ENCODE assay signal across 11 cellular contexts in genomic region chr18:62877448-62878221, GRCh38.
DNase-seq lines count a peak whose midpoint lies in the region; ATAC-seq and TF ChIP-seq lines count a peak whose summit lies in the region.
"Had no signal": no experiment of that assay in that cellular context is flagged by ENCODE, and none has a peak within 500 bp of the region (broad histone marks: within the 10 kb centered on the region; RNA-seq: fewer than 3 reads in every experiment).

No MANE protein-coding gene starts in this region.

- H3K9me3 ChIP-seq in HUES6 (ENCODE audit: control insufficient read depth, insufficient read depth, low read depth, low read length) = no peaks in the 10 kb centered on the region
- no peaks in the 10 kb centered on the region for H3K9me3 ChIP-seq in mammary epithelial cell (replicated peaks; ENCODE audit: insufficient read depth, low read length)

- H3K4me3 Mint-ChIP-seq in activated T-helper 17 cell treated with anti-CD3 and anti-CD28 coated beads, Interleukin-2, amount 50 U/mL, for 72 hours = no peak overlapping the region
- H3K4me3 Mint-ChIP-seq in activated T-helper 2 cell treated with anti-CD3 and anti-CD28 coated beads, Interferon-gamma antibody, Interleukin-2, Interleukin-4, amounts not matched to agents 10 μg/mL and 5 μg/mL and 100 μg/mL, durations not matched to agents 14 hours and 24 hours and 36 hours (ENCODE audit: low read depth) = no peak overlapping the region
- H3K4me3 Mint-ChIP-seq: IgD-negative memory B cell, T-cell had no signal

- H3K27me3 Mint-ChIP-seq in activated T-helper 17 cell treated with anti-CD3 and anti-CD28 coated beads, Interleukin-2, amount 50 U/mL, for 72 hours = no peaks in the 10 kb centered on the region
- no peaks in the 10 kb centered on the region for H3K27me3 Mint-ChIP-seq in activated T-helper 2 cell treated with anti-CD3 and anti-CD28 coated beads, Interferon-gamma antibody, Interleukin-2, Interleukin-4, amounts not matched to agents 10 μg/mL and 5 μg/mL and 100 μg/mL, durations not matched to agents 14 hours and 24 hours and 36 hours (ENCODE audit: low read depth)
- H3K27me3 Mint-ChIP-seq: IgD-negative memory B cell, T-cell had no signal

- H3K36me3 ChIP-seq in HUES6 (ENCODE audit: control insufficient read depth, insufficient read depth, low read length) = no peaks in the 10 kb centered on the region
- no peaks in the 10 kb centered on the region for H3K36me3 ChIP-seq in mammary epithelial cell (ENCODE audit: insufficient read depth, low read length)

- ATAC-seq in HG03025 (IDR thresholded peaks at IDR 0.05; ENCODE audit: low FRiP score, unreplicated experiment) (no peak), HG02642 (IDR thresholded peaks at IDR 0.05; ENCODE audit: poor library complexity, unreplicated experiment) (no peak)
- no peak for ATAC-seq in activated T-helper 17 cell treated with anti-CD3 and anti-CD28 coated beads, Interleukin-2, amount 50 U/mL, for 72 hours (replicated peaks)
- ATAC-seq: T-cell had no signal

- no peak overlapping the region for H2AFZ ChIP-seq in mammary epithelial cell (ENCODE audit: low read depth, low read length)

- no peak overlapping the region for H3K9ac ChIP-seq in HUES6 (ENCODE audit: low read length)
- no peak overlapping the region for H3K9ac ChIP-seq in mammary epithelial cell (ENCODE audit: insufficient read depth, low read length)

- H3K4me2 ChIP-seq in mammary epithelial cell (ENCODE audit: insufficient read depth, low read depth, low read length) = peak overlapping the region; percentile 18

- in situ Hi-C loops in ACHN (cut with HindIII; ENCODE audit: low pct_ligation_motif_present, low pct_unique_long_range_greater_than_20kb, low sequenced_read_pairs) (no loop called here), mammary epithelial cell (cut with MboI; ENCODE audit: low sequenced_read_pairs in 2 of 2) (no loop called here)

- no peak for TF ChIP-seq CTCF in mammary epithelial cell (conservative IDR thresholded peaks at IDR 0.05 in 1 of 2, IDR thresholded peaks at IDR 0.05 in 1 of 2; ENCODE audit: extremely low read depth in 1 of 2, insufficient read depth in 1 of 2, low read depth in 1 of 2, low read length in 2 of 2)

- H3K4me3 ChIP-seq in HUES6 (ENCODE audit: low read depth, low read length) (peak overlapping the region; percentile 13; the same call in 1 of the 2 replicates), mammary epithelial cell (replicated peaks in 1 of 3; ENCODE audit: insufficient read depth in 1 of 3, low read depth in 2 of 3, low read length in 3 of 3) (no peak overlapping the region)

- CTCF ChIA-PET in mammary epithelial cell (lab: Charles Lee; ENCODE audit: low non-redundant PET) = no interaction called here

- no peaks in the 10 kb centered on the region for H3K9me3 Mint-ChIP-seq in activated T-helper 17 cell treated with anti-CD3 and anti-CD28 coated beads, Interleukin-2, amount 50 U/mL, for 72 hours
- H3K9me3 Mint-ChIP-seq in activated T-helper 2 cell treated with anti-CD3 and anti-CD28 coated beads, Interferon-gamma antibody, Interleukin-2, Interleukin-4, amounts not matched to agents 10 μg/mL and 5 μg/mL and 100 μg/mL, durations not matched to agents 14 hours and 24 hours and 36 hours = no peaks in the 10 kb centered on the region
- H3K9me3 Mint-ChIP-seq: T-cell had no signal

- no TSS peak for BruUV-seq in mammary epithelial cell (replicated peaks; lab: Mats Ljungman, UMichigan)

- H3K4me1 ChIP-seq in HUES6 (ENCODE audit: control insufficient read depth, insufficient read depth, low read length) (peaks cover 59% of the 10 kb centered on the region), mammary epithelial cell (ENCODE audit: insufficient read depth, low read length) (peaks cover 28% of the 10 kb centered on the region)

- H3K36me3 Mint-ChIP-seq in activated T-helper 17 cell treated with anti-CD3 and anti-CD28 coated beads, Interleukin-2, amount 50 U/mL, for 72 hours (ENCODE audit: low read depth) = no peaks in the 10 kb centered on the region
- H3K36me3 Mint-ChIP-seq in activated T-helper 2 cell treated with anti-CD3 and anti-CD28 coated beads, Interferon-gamma antibody, Interleukin-2, Interleukin-4, amounts not matched to agents 10 μg/mL and 5 μg/mL and 100 μg/mL, durations not matched to agents 14 hours and 24 hours and 36 hours (ENCODE audit: low read depth) = peaks cover 12% of the 10 kb centered on the region

- dilution Hi-C loops in mammary epithelial cell (cut with HindIII; ENCODE audit: low sequenced_read_pairs) = no loop called here

- 52% methylated on average over 5 of the region's 5 CpGs for WGBS in mammary epithelial cell (ENCODE audit: low coverage, missing lambda C conversion rate)

- H3K27me3 ChIP-seq in HUES6 (ENCODE audit: control insufficient read depth, insufficient read depth, low read length) (no peaks in the 10 kb centered on the region), mammary epithelial cell (ENCODE audit: insufficient read depth, low read length) (no peaks in the 10 kb centered on the region)

- intact Hi-C loops in mammary epithelial cell (cut with micrococcal nuclease) = no loop called here
- intact Hi-C loops in activated T-helper 2 cell treated with anti-CD3 and anti-CD28 coated beads, Interferon-gamma antibody, Interleukin-2, Interleukin-4, amounts not matched to agents 10 μg/mL and 5 μg/mL and 100 μg/mL, durations not matched to agents 14 hours and 24 hours and 36 hours (cut with micrococcal nuclease) = no loop called here

- peaks cover 15% of the 10 kb centered on the region for H3K4me1 Mint-ChIP-seq in activated T-helper 17 cell treated with anti-CD3 and anti-CD28 coated beads, Interleukin-2, amount 50 U/mL, for 72 hours
- H3K4me1 Mint-ChIP-seq in activated T-helper 2 cell treated with anti-CD3 and anti-CD28 coated beads, Interferon-gamma antibody, Interleukin-2, Interleukin-4, amounts not matched to agents 10 μg/mL and 5 μg/mL and 100 μg/mL, durations not matched to agents 14 hours and 24 hours and 36 hours (ENCODE audit: low read depth) = peaks cover 34% of the 10 kb centered on the region

- DNase-seq in ACHN (peak; percentile 63), mammary epithelial cell (no peak), islet precursor cell (peak; percentile 69)
- DNase-seq in activated T-helper 2 cell treated with anti-CD3 and anti-CD28 coated beads, Interferon-gamma antibody, Interleukin-2, Interleukin-4, amounts not matched to agents 10 μg/mL and 5 μg/mL and 100 μg/mL, durations not matched to agents 14 hours and 24 hours and 36 hours (ENCODE audit: low spot score) = no peak
- DNase-seq: activated gamma-delta T cell treated with Interleukin-2 at 50 U/mL for 16 hours, T-cell had no signal

- no peak overlapping the region for H3K27ac Mint-ChIP-seq in activated T-helper 17 cell treated with anti-CD3 and anti-CD28 coated beads, Interleukin-2, amount 50 U/mL, for 72 hours
- no peak overlapping the region for H3K27ac Mint-ChIP-seq in activated T-helper 2 cell treated with anti-CD3 and anti-CD28 coated beads, Interferon-gamma antibody, Interleukin-2, Interleukin-4, amounts not matched to agents 10 μg/mL and 5 μg/mL and 100 μg/mL, durations not matched to agents 14 hours and 24 hours and 36 hours

- no peaks in the 10 kb centered on the region for H4K20me1 ChIP-seq in mammary epithelial cell (ENCODE audit: insufficient read depth, low read length)

- H3K79me2 ChIP-seq in mammary epithelial cell (ENCODE audit: insufficient read depth, low read length) = peaks cover 7% of the 10 kb centered on the region

- H3K27ac ChIP-seq in HUES6 (ENCODE audit: low read depth, low read length) (peak overlapping the region; percentile 79), mammary epithelial cell (ENCODE audit: insufficient read depth, low read depth, low read length) (no peak overlapping the region)

Comparison
In these comparisons a context has a peak if more than half of its experiments do, and no peak if none do; other contexts are left out.
1. DNase-seq: peak in ACHN (single experiment) and islet precursor cell (single experiment); none in mammary epithelial cell (single experiment) and activated T-helper 2 cell treated with anti-CD3 and anti-CD28 coated beads, Interferon-gamma antibody, Interleukin-2, Interleukin-4, amounts not matched to agents 10 μg/mL and 5 μg/mL and 100 μg/mL, durations not matched to agents 14 hours and 24 hours and 36 hours (single experiment).